In genomic region chr14:100065942-100066574, GRCh38 we compare ENCODE assay signal across 8 cellular contexts.
DNase-seq lines count a peak whose midpoint lies in the region; ATAC-seq, FAIRE-seq and TF ChIP-seq lines count a peak whose summit lies in the region.

No MANE protein-coding gene starts in this region.

- ATAC-seq in GM19372 (IDR thresholded peaks at IDR 0.05; ENCODE audit: low read depth, unreplicated experiment), result peak; percentile 33
- peak; percentile 33 for ATAC-seq in HG03520 (IDR thresholded peaks at IDR 0.05; ENCODE audit: unreplicated experiment)

- TF ChIP-seq POLR2A in H54 (IDR thresholded peaks at IDR 0.05; ENCODE audit: low read depth, low read length), result no peak

- FAIRE-seq in H54 (lab: Jason Lieb, UNC), result no peak

- peak; percentile 66 to 72 for DNase-seq in activated CD8-positive, alpha-beta memory T cell treated with anti-CD3 and anti-CD28 coated beads for 4 hours (ENCODE audit: low read depth in 2 of 2)
- DNase-seq in left kidney (ENCODE audit: low read depth, low spot score), result peak; percentile 40
- DNase-seq in substantia nigra (lab: John Stamatoyannopoulos, UW), result peak in 1 of 49 donors; percentile 8
- no peak for DNase-seq in H54 (ENCODE audit: insufficient read length, low spot score)
- DNase-seq in globus pallidus (ENCODE audit: low spot score), result no peak
- no peak for DNase-seq in OCI-M2 (lab: John Stamatoyannopoulos, UW; ENCODE audit: unreplicated experiment)

- H3K27ac ChIP-seq in substantia nigra (ENCODE audit: low read depth, low read length, poor library complexity, severe bottlenecking), result peak overlapping the region; percentile 58

Comparison
In these comparisons a context has a peak if more than half of its experiments do, and no peak if none do; other contexts are left out.
1. DNase-seq: peak in activated CD8-positive, alpha-beta memory T cell treated with anti-CD3 and anti-CD28 coated beads for 4 hours (2 of 2) and left kidney (single experiment); none in H54 (single experiment), globus pallidus (single experiment) and OCI-M2 (single experiment).